1 cellular context compared by ENCODE assay signal in genomic region chr17:48547839-48548686, GRCh38.
A peak's percentile ranks its signal among the peaks of the same experiment; 100 is the strongest.
TF ChIP-seq lines count a peak whose summit lies in the region.

No MANE protein-coding gene starts in this region.

TF ChIP-seq in GM12878, 131 proteins besides CTCF, POLR2A, EP300 and RAD21:
- peak; percentile 11; the same call in 1 of the 2 replicates for TF ChIP-seq ATF3 (IDR thresholded peaks at IDR 0.05; ENCODE audit: borderline replicate concordance, extremely low read depth, low read depth, low read length)
- TF ChIP-seq USF1 (IDR thresholded peaks at IDR 0.05; ENCODE audit: borderline replicate concordance, extremely low read length, insufficient read depth, low read depth, low read length), result peak; percentile 8
- no peak for TF ChIP-seq IRF4 (IDR thresholded peaks at IDR 0.05; ENCODE audit: low read depth, low read length)
- peak; percentile 80; the same call in 1 of the 2 replicates for TF ChIP-seq RAD51 (IDR thresholded peaks at IDR 0.05)
- TF ChIP-seq EZH2 (IDR thresholded peaks at IDR 0.05; ENCODE audit: borderline replicate concordance, control insufficient read depth, low read depth, low read length), result no peak
